23 cellular contexts compared by ENCODE assay signal in the genomic region with DNA sequence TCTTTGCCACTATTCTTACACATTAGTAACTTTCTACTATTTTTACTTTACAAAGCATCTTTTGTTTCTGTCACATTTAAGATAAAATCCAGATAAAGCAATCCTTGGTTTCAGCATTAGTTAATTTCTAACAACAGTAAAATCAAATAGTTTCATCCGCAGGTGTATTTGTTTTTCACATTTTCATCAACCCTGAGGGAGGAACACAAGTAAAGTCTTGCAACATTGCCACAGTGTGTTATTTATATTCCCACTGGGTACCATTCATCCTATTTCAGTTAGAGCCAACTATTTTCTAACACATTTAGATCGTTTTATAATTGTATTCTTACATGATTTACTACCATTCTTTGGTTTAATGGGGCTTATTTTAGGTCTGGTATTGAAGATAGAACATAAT.
DNase-seq lines count a peak whose midpoint lies in the region; ATAC-seq and TF ChIP-seq lines count a peak whose summit lies in the region.
"Had no signal": no experiment of that assay in that cellular context is flagged by ENCODE, and none has a peak within 500 bp of the region (broad histone marks: within the 10 kb centered on the region; RNA-seq: fewer than 3 reads in every experiment).

No MANE protein-coding gene starts in this region.

- H3K9ac ChIP-seq in SK-N-MC (ENCODE audit: insufficient read length) = no peak overlapping the region
- H3K9ac ChIP-seq: BLaER1 treated with 17β-estradiol and CSF1 and Interleukin-3, amounts not matched to agents 10 nM and 100 nM had no signal

- no peak overlapping the region for H3K4me3 Mint-ChIP-seq in Calu3 (ENCODE audit: low read depth, unreplicated experiment)
- H3K4me3 Mint-ChIP-seq in stimulated activated naive CD8-positive, alpha-beta T cell treated with anti-CD3 and anti-CD28 coated beads, Interleukin-15, amount 100 ng/mL, for 72 hours = no peak overlapping the region
- H3K4me3 Mint-ChIP-seq: CD14-positive monocyte; CD4-positive, alpha-beta T cell; CD8-positive, alpha-beta memory T cell; HFFc6 had no signal

- H3K4me1 Mint-ChIP-seq in Calu3 (ENCODE audit: low read depth, unreplicated experiment) = peaks cover 9% of the 10 kb centered on the region
- H3K4me1 Mint-ChIP-seq in stimulated activated naive CD8-positive, alpha-beta T cell treated with anti-CD3 and anti-CD28 coated beads, Interleukin-15, amount 100 ng/mL, for 72 hours = no peaks in the 10 kb centered on the region
- H3K4me1 Mint-ChIP-seq: CD14-positive monocyte; CD8-positive, alpha-beta memory T cell had no signal

- CTCF ChIA-PET in Calu3 (lab: Charles Lee) = no interaction called here

- H3K9me3 Mint-ChIP-seq in Calu3 (ENCODE audit: low read depth, unreplicated experiment) = no peaks in the 10 kb centered on the region
- H3K9me3 Mint-ChIP-seq in stimulated activated naive CD8-positive, alpha-beta T cell treated with anti-CD3 and anti-CD28 coated beads, Interleukin-15, amount 100 ng/mL, for 72 hours = no peaks in the 10 kb centered on the region
- H3K9me3 Mint-ChIP-seq: CD4-positive, alpha-beta T cell; CD8-positive, alpha-beta memory T cell; HFFc6 had no signal

- peak overlapping the region; percentile 61 for H3K27ac Mint-ChIP-seq in Calu3 (ENCODE audit: unreplicated experiment)
- H3K27ac Mint-ChIP-seq in stimulated activated naive CD8-positive, alpha-beta T cell treated with anti-CD3 and anti-CD28 coated beads, Interleukin-15, amount 100 ng/mL, for 72 hours = no peak overlapping the region
- H3K27ac Mint-ChIP-seq: CD14-positive monocyte; CD4-positive, alpha-beta T cell; CD8-positive, alpha-beta memory T cell; HFFc6 had no signal

- intact Hi-C loops in Calu3 (cut with micrococcal nuclease; ENCODE audit: unreplicated experiment) = no loop called here

- no peak overlapping the region for H3K4me3 ChIP-seq in SK-N-MC
- H3K4me3 ChIP-seq: A549; BLaER1 treated with 17β-estradiol and CSF1 and Interleukin-3, amounts not matched to agents 10 nM and 100 nM; HAP-1 had no signal

- peak overlapping the region; percentile 100 for H3K27ac ChIP-seq in SK-N-MC
- H3K27ac ChIP-seq: A549; BLaER1 treated with 17β-estradiol and CSF1 and Interleukin-3, amounts not matched to agents 10 nM and 100 nM had no signal

- TF ChIP-seq CTCF in Calu3 (IDR thresholded peaks at IDR 0.05; ENCODE audit: unreplicated experiment) = no peak

- H3K9me3 ChIP-seq in SK-N-MC (ENCODE audit: low read depth, low read length) = peaks cover 3% of the 10 kb centered on the region; the same call in 1 of the 2 replicates
- H3K9me3 ChIP-seq: A549; BE2C; BLaER1 treated with 17β-estradiol and CSF1 and Interleukin-3, amounts not matched to agents 10 nM and 100 nM; HAP-1 had no signal

- ATAC-seq in left lobe of liver = peak; percentile 12
- ATAC-seq in stimulated activated naive CD8-positive, alpha-beta T cell treated with anti-CD3 and anti-CD28 coated beads, Interleukin-15, amount 100 ng/mL, for 72 hours = no peak
- ATAC-seq in HG03442 (IDR thresholded peaks at IDR 0.05; ENCODE audit: unreplicated experiment) = no peak
- no peak for ATAC-seq in HG03025 (IDR thresholded peaks at IDR 0.05; ENCODE audit: low FRiP score, unreplicated experiment)
- ATAC-seq: A549 had no signal

- DNase-seq in Calu3 (no peak), NCI-H146 treated with DMSO at 0.1 percent for 48 hours (lab: John Stamatoyannopoulos, UW; ENCODE audit: unreplicated experiment) (peak; percentile 53), SK-N-MC (ENCODE audit: low read depth, low spot score) (no peak), left lobe of liver (ENCODE audit: low spot score) (no peak)
- no peak for DNase-seq in effector CD8-positive, alpha-beta T cell (lab: John Stamatoyannopoulos, UW)
- no peak for DNase-seq in stimulated activated naive CD8-positive, alpha-beta T cell treated with anti-CD3 and anti-CD28 coated beads, Interleukin-15, amount 100 ng/mL, for 72 hours
- DNase-seq: 8988T; ACHN; AML-193; BE2C; CD4-positive, alpha-beta T cell; CD8-positive, alpha-beta memory T cell; COR-L47; DMS153; DND-41; GOT3; HFFc6 had no signal

- no TSS peak for BruUV-seq in Calu3 (replicated peaks; lab: Mats Ljungman, UMichigan)

- H3K27me3 Mint-ChIP-seq in Calu3 (ENCODE audit: unreplicated experiment) = no peaks in the 10 kb centered on the region
- H3K27me3 Mint-ChIP-seq in stimulated activated naive CD8-positive, alpha-beta T cell treated with anti-CD3 and anti-CD28 coated beads, Interleukin-15, amount 100 ng/mL, for 72 hours = no peaks in the 10 kb centered on the region

- H3K36me3 Mint-ChIP-seq in Calu3 (ENCODE audit: insufficient read depth, unreplicated experiment) = no peaks in the 10 kb centered on the region
- H3K36me3 Mint-ChIP-seq: CD14-positive monocyte; CD8-positive, alpha-beta memory T cell had no signal

- H3K36me3 ChIP-seq in SK-N-MC (ENCODE audit: insufficient read depth, low read length) = peaks cover 18% of the 10 kb centered on the region; the same call in 1 of the 2 replicates
- H3K36me3 ChIP-seq: BE2C; BLaER1 treated with 17β-estradiol and CSF1 and Interleukin-3, amounts not matched to agents 10 nM and 100 nM; HAP-1 had no signal
